In the genomic region with DNA sequence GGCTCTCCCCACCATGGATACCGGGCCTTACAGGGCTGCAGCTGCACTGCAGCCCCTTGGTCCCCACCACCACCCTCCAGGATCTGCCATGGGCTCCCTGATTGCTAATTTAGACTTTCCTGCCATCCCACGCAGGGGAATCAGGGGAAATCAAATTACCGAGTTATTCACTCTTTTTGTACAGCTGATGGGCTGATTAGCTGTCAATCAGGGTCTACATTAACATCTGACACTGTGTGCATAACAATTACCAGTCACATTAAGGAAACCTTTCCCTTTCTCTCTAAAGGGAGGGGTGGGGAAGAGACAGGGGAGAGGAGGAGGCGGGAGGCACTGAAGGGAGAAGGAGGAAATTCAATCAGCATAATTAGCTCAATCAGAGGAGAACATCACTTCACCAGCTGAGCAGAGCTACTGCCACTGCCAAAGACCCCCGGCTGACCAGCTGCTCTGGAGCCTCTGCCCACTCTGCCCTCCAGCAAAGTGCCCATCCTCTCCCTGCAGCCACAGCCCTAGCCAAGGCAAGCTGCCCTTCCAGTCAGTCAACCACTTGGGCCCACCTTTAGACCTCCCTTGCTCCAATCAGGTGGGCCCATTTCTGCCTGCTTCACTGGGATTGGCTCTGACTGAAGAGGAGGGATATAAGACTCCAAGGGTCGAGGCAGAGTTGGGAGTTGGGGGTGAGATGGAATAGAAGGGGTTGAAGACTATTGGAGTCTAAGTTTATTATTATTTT, we compare ENCODE assay signal across 1 cellular context.
TF ChIP-seq lines count a peak whose summit lies in the region.

No MANE protein-coding gene starts in this region.

TF ChIP-seq in GM12878, 131 proteins besides CTCF, POLR2A, EP300 and RAD21 (continued from another document):
- no peak for TF ChIP-seq E2F8 (IDR thresholded peaks at IDR 0.05; ENCODE audit: low read depth, partially characterized antibody)
- TF ChIP-seq SRF (IDR thresholded peaks at IDR 0.05; ENCODE audit: low read depth in 2 of 2, low read length in 2 of 2) = no peak
- TF ChIP-seq, protein P1, sequence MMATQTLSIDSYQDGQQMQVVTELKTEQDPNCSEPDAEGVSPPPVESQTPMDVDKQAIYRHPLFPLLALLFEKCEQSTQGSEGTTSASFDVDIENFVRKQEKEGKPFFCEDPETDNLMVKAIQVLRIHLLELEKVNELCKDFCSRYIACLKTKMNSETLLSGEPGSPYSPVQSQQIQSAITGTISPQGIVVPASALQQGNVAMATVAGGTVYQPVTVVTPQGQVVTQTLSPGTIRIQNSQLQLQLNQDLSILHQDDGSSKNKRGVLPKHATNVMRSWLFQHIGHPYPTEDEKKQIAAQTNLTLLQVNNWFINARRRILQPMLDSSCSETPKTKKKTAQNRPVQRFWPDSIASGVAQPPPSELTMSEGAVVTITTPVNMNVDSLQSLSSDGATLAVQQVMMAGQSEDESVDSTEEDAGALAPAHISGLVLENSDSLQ (IDR thresholded peaks at IDR 0.05) = peak; percentile 77
- no peak for TF ChIP-seq CREM (IDR thresholded peaks at IDR 0.05; ENCODE audit: low read depth)
- no peak for TF ChIP-seq POLR2AphosphoS2 (IDR thresholded peaks at IDR 0.05; ENCODE audit: low read depth, low read length)
- TF ChIP-seq RELB (IDR thresholded peaks at IDR 0.05; ENCODE audit: low read depth) = no peak
- peak; percentile 63 for TF ChIP-seq PBX3 (IDR thresholded peaks at IDR 0.05; ENCODE audit: insufficient replicate concordance, low read depth, low read length)
- TF ChIP-seq RBBP5 (conservative IDR thresholded peaks at IDR 0.05) = no peak
- no peak for TF ChIP-seq PAX5 (IDR thresholded peaks at IDR 0.05; ENCODE audit: borderline replicate concordance, low read depth, low read length)
- TF ChIP-seq, protein P2, sequence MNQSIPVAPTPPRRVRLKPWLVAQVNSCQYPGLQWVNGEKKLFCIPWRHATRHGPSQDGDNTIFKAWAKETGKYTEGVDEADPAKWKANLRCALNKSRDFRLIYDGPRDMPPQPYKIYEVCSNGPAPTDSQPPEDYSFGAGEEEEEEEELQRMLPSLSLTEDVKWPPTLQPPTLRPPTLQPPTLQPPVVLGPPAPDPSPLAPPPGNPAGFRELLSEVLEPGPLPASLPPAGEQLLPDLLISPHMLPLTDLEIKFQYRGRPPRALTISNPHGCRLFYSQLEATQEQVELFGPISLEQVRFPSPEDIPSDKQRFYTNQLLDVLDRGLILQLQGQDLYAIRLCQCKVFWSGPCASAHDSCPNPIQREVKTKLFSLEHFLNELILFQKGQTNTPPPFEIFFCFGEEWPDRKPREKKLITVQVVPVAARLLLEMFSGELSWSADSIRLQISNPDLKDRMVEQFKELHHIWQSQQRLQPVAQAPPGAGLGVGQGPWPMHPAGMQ (IDR thresholded peaks at IDR 0.05; ENCODE audit: borderline replicate concordance) = no peak
- no peak for TF ChIP-seq CHD4 (IDR thresholded peaks at IDR 0.05)
- no peak for TF ChIP-seq SP1 (IDR thresholded peaks at IDR 0.05; ENCODE audit: low read depth, low read length)
TF ChIP-seq in GM12878: peak in this region for 2.
